Comparison of ENCODE assay signal across 9 cellular contexts in genomic region chr21:15514073-15514946, GRCh38.
DNase-seq lines count a peak whose midpoint lies in the region; ATAC-seq and TF ChIP-seq lines count a peak whose summit lies in the region.
"Had no signal": no experiment of that assay in that cellular context is flagged by ENCODE, and none has a peak within 500 bp of the region (broad histone marks: within the 10 kb centered on the region; RNA-seq: fewer than 3 reads in every experiment).

No MANE protein-coding gene starts in this region.

- ATAC-seq in GM18520 (IDR thresholded peaks at IDR 0.05; ENCODE audit: unreplicated experiment): peak; percentile 92
- ATAC-seq in HG02981 (IDR thresholded peaks at IDR 0.05; ENCODE audit: unreplicated experiment): peak; percentile 94
- ATAC-seq: HCT116 had no signal

- H3K4me3 ChIP-seq in effector memory CD4-positive, alpha-beta T cell (ENCODE audit: insufficient read depth, low read depth, low read length, poor library complexity, severe bottlenecking): peak overlapping the region; percentile 3
- H3K4me3 ChIP-seq in neural progenitor cell: no peak overlapping the region

- H4K20me1 ChIP-seq in neural progenitor cell (ENCODE audit: low read depth): no peaks in the 10 kb centered on the region

- no peaks in the 10 kb centered on the region for H3K9me3 Mint-ChIP-seq in neural progenitor cell

- H3K36me3 Mint-ChIP-seq in neural progenitor cell: no peaks in the 10 kb centered on the region

- H2AFZ ChIP-seq in neural progenitor cell (replicated peaks): no peak overlapping the region

- H3K27me3 ChIP-seq in effector memory CD4-positive, alpha-beta T cell (replicated peaks; ENCODE audit: control insufficient read depth, insufficient read depth, low read length, poor library complexity, severe bottlenecking): no peaks in the 10 kb centered on the region
- H3K27me3 ChIP-seq in neural progenitor cell: no peaks in the 10 kb centered on the region

- H3K79me2 ChIP-seq in neural progenitor cell (ENCODE audit: low read depth): no peaks in the 10 kb centered on the region

- H3K4me1 ChIP-seq in effector memory CD4-positive, alpha-beta T cell (ENCODE audit: control insufficient read depth, insufficient read depth, low read length, poor library complexity, severe bottlenecking): peaks cover 14% of the 10 kb centered on the region
- H3K4me1 ChIP-seq in neural progenitor cell: no peaks in the 10 kb centered on the region

- TF ChIP-seq CTCF in neural progenitor cell (IDR thresholded peaks at IDR 0.05): no peak

- H3K9ac ChIP-seq in neural progenitor cell: no peak overlapping the region

- H3F3A ChIP-seq in neural progenitor cell (ENCODE audit: low read depth): no peaks in the 10 kb centered on the region

- H3K4me2 ChIP-seq in neural progenitor cell: no peak overlapping the region

- no peaks in the 10 kb centered on the region for H3K36me3 ChIP-seq in effector memory CD4-positive, alpha-beta T cell (ENCODE audit: control insufficient read depth, insufficient read depth, low read length)
- H3K36me3 ChIP-seq in neural progenitor cell: no peaks in the 10 kb centered on the region

- H3K27me3 Mint-ChIP-seq in neural progenitor cell (ENCODE audit: insufficient read depth, low read depth): no peaks in the 10 kb centered on the region

- no peak overlapping the region for H3K27ac Mint-ChIP-seq in neural progenitor cell

- DNase-seq in T follicular helper cell (ENCODE audit: low read depth): peak; percentile 42
- peak; percentile 3 to 41 (median 28) for DNase-seq in effector memory CD4-positive, alpha-beta T cell
- DNase-seq in stimulated activated naive CD4-positive, alpha-beta T cell treated with Interleukin-2 at 50 U/mL for 16 hours (lab: John Stamatoyannopoulos, UW): peak; percentile 13
- no peak for DNase-seq in COR-L47 (lab: John Stamatoyannopoulos, UW)
- no peak for DNase-seq in hypothalamus (lab: John Stamatoyannopoulos, UW)
- no peak for DNase-seq in neural progenitor cell (ENCODE audit: low spot score)

- H3K9me3 ChIP-seq in effector memory CD4-positive, alpha-beta T cell (ENCODE audit: control insufficient read depth, low read length): no peaks in the 10 kb centered on the region
- H3K9me3 ChIP-seq in neural progenitor cell (ENCODE audit: low read depth): no peaks in the 10 kb centered on the region

- peak overlapping the region; percentile 39 for H3K27ac ChIP-seq in effector memory CD4-positive, alpha-beta T cell (ENCODE audit: insufficient read depth, low read length, poor library complexity, severe bottlenecking)
- H3K27ac ChIP-seq in neural progenitor cell: no peak overlapping the region

- no peak overlapping the region for H3K4me3 Mint-ChIP-seq in neural progenitor cell

- H3K4me1 Mint-ChIP-seq in neural progenitor cell: no peaks in the 10 kb centered on the region

Comparison
In these comparisons a context has a peak if more than half of its experiments do, and no peak if none do; other contexts are left out.
1. DNase-seq: peak in T follicular helper cell (single experiment), effector memory CD4-positive, alpha-beta T cell (3 of 3) and stimulated activated naive CD4-positive, alpha-beta T cell treated with Interleukin-2 at 50 U/mL for 16 hours (single experiment); none in COR-L47 (single experiment), hypothalamus (0 of 51) and neural progenitor cell (single experiment).